ENCODE assay signal across 8 cellular contexts in genomic region chr1:1658583-1659549, GRCh38. TPM values are rescaled to one million over a fixed set of nuclear protein-coding genes. Genes with fewer than 3 reads are reported as not detected.
DNase-seq lines count a peak whose midpoint lies in the region; ATAC-seq lines count a peak whose summit lies in the region.
"Not testable (repeated sequence)": the region's sequence is repeated elsewhere in the genome, so short reads cannot be mapped to it uniquely, and the experiment has no call there.

Gene CDK11B (minus strand): TSS chr1:1659004. CDS start chr1:1657485, 1,519 bp downstream.

- not testable (repeated sequence) for H3K36me3 Mint-ChIP-seq in activated CD8-positive, alpha-beta memory T cell treated with anti-CD3 and anti-CD28 coated beads, Interleukin-2, amount 10 ng/mL, durations not matched to agents 7 days and 5 days

- not testable (repeated sequence) for H3K4me1 Mint-ChIP-seq in activated CD8-positive, alpha-beta memory T cell treated with anti-CD3 and anti-CD28 coated beads, Interleukin-2, amount 10 ng/mL, durations not matched to agents 7 days and 5 days

- in situ Hi-C loops in Caki2 (cut with HindIII; ENCODE audit: low pct_unique_long_range_greater_than_20kb, low sequenced_read_pairs), result not testable (repeated sequence)

- not testable (repeated sequence) for H3K4me1 ChIP-seq in HUES48 (ENCODE audit: control insufficient read depth, insufficient read depth, low read length); NT2/D1 (ENCODE audit: insufficient read depth, insufficient read length); endocrine pancreas (ENCODE audit: control insufficient read depth, insufficient read depth, low read length)

- H3K9me3 Mint-ChIP-seq in activated CD8-positive, alpha-beta memory T cell treated with anti-CD3 and anti-CD28 coated beads, Interleukin-2, amount 10 ng/mL, durations not matched to agents 7 days and 5 days (ENCODE audit: low read depth), result not testable (repeated sequence)

- H3K36me3 ChIP-seq in HUES48 (ENCODE audit: control insufficient read depth, insufficient read depth, low read length), result peaks cover 31% of the 10 kb centered on the region
- peaks cover 32% of the 10 kb centered on the region for H3K36me3 ChIP-seq in NT2/D1 (ENCODE audit: insufficient read depth, insufficient read length, low read length)
- not testable (repeated sequence) for H3K36me3 ChIP-seq in endocrine pancreas (ENCODE audit: control insufficient read depth, insufficient read depth, low read length)

- H3K4me3 Mint-ChIP-seq in activated CD8-positive, alpha-beta memory T cell treated with anti-CD3 and anti-CD28 coated beads, Interleukin-2, amount 10 ng/mL, durations not matched to agents 7 days and 5 days, result peak within 1 kb of the TSS; percentile 89

- peak within 1 kb of the TSS; percentile 77 for H3K4me3 ChIP-seq in HUES48 (ENCODE audit: low read depth, low read length)
- peak within 1 kb of the TSS; percentile 63 for H3K4me3 ChIP-seq in NT2/D1 (ENCODE audit: insufficient read length, low read depth)
- peak within 1 kb of the TSS; percentile 42 for H3K4me3 ChIP-seq in endocrine pancreas (ENCODE audit: control insufficient read depth, insufficient read depth, low read length)

- CTCF ChIA-PET in activated CD8-positive, alpha-beta memory T cell treated with anti-CD3 and anti-CD28 coated beads, Interleukin-2, amount 10 ng/mL, durations not matched to agents 7 days and 5 days (lab: Charles Lee), result not testable (repeated sequence)

- not testable (repeated sequence) for H3K27me3 ChIP-seq in HUES48 (ENCODE audit: control insufficient read depth, insufficient read depth, low read length); NT2/D1 (ENCODE audit: insufficient read depth, insufficient read length); endocrine pancreas (ENCODE audit: control insufficient read depth, insufficient read depth, low read length)

- ATAC-seq in GM21390 (IDR thresholded peaks at IDR 0.05; ENCODE audit: unreplicated experiment), result peak; percentile 75
- peak; percentile 96 for ATAC-seq in activated CD8-positive, alpha-beta memory T cell treated with anti-CD3 and anti-CD28 coated beads, Interleukin-2, amount 10 ng/mL, durations not matched to agents 7 days and 5 days

- DNase-seq in Caki2 (ENCODE audit: low read depth) (peak; percentile 93), NT2/D1 (ENCODE audit: low read depth, low spot score) (peak; percentile 72), mesenteric fat pad (ENCODE audit: low spot score) (peak; percentile 98)
- peak; percentile 98 for DNase-seq in activated CD8-positive, alpha-beta memory T cell treated with anti-CD3 and anti-CD28 coated beads, Interleukin-2, amount 10 ng/mL, durations not matched to agents 7 days and 5 days
- peak; percentile 98 for DNase-seq in stimulated activated CD8-positive, alpha-beta memory T cell treated with anti-CD3 and anti-CD28 coated beads, Interleukin-15, amount 100 ng/mL, for 24 hours (ENCODE audit: low read depth)

- H3K9ac ChIP-seq in HUES48 (ENCODE audit: low read depth, low read length) (peak within 1 kb of the TSS; percentile 94), NT2/D1 (ENCODE audit: insufficient read length, low read depth) (peak within 1 kb of the TSS; percentile 88), endocrine pancreas (ENCODE audit: control insufficient read depth, insufficient read depth, low read length) (peak within 1 kb of the TSS; percentile 2)

- peak within 1 kb of the TSS; percentile 99 for H3K27ac Mint-ChIP-seq in activated CD8-positive, alpha-beta memory T cell treated with anti-CD3 and anti-CD28 coated beads, Interleukin-2, amount 10 ng/mL, durations not matched to agents 7 days and 5 days

- H3K9me3 ChIP-seq in HUES48 (ENCODE audit: control insufficient read depth, insufficient read depth, low read length); NT2/D1 (ENCODE audit: insufficient read depth, low read length); endocrine pancreas (ENCODE audit: control insufficient read depth, low read length): not testable (repeated sequence)

- H3K27ac ChIP-seq in HUES48 (ENCODE audit: low read depth, low read length), result peak within 1 kb of the TSS; percentile 99

- H3K27me3 Mint-ChIP-seq in activated CD8-positive, alpha-beta memory T cell treated with anti-CD3 and anti-CD28 coated beads, Interleukin-2, amount 10 ng/mL, durations not matched to agents 7 days and 5 days, result not testable (repeated sequence)

RNA-seq across cellular contexts. Expression of gene CDK11B, which starts in this region (rescaled TPM):
- 4.4 and 5.5 TPM in 2 replicates for total RNA-seq in Caki2 (2014; rRNA removed; shearing (Covaris generic); ENCODE audit: low replicate concordance)
- 10 to 100 TPM; 40.5 to 45.9 TPM for total RNA-seq in activated CD8-positive, alpha-beta memory T cell treated with anti-CD3 and anti-CD28 coated beads, Interleukin-2, amount 10 ng/mL, durations not matched to agents 7 days and 5 days
- 20.8 TPM for total RNA-seq in mesenteric fat pad

Comparison
In these comparisons a context has a peak if more than half of its experiments do, and no peak if none do; other contexts are left out.
1. Peak in every context shown above with its lines: DNase-seq, ATAC-seq, H3K4me3 ChIP-seq and H3K27ac ChIP-seq.
2. H3K9ac ChIP-seq: peak in every context shown above with its lines; median percentile 94 in HUES48; 88 in NT2/D1; 2 in endocrine pancreas.